ENCODE assay signal across 11 cellular contexts in the genomic region with DNA sequence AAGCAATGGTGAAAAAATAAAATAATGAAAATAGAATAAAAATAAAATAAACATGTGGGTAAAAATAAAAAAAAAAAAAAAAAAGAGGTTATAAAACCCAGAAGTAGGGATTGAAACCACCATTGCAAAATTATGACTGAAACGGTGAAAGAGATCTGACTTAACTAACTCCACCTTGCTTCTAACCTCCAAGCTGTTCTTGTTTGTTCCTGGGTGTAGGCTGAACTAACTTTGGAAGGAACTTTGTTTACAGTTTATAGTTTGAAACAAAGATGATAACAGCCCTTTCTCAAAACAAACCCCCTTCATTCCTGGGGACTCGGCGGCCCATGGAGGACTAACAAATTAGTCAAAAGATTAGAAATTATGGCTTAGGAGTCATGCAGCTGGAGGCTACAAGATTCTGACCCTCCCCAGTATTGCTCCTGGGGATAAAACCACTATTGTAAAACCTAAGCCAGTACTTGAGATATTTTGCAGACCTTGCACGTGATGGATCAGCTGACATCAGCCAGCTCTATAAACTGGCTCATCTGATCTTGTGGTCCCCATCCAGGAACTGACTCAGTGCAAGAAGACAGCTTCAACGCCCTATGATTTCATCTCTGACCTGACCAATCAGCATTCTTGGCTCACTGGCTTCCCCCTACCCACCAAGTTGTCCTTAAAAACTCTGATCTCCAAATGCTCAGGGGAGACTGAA. TPM values are rescaled to one million over a fixed set of nuclear protein-coding genes. Genes with fewer than 3 reads are reported as not detected.
A peak's percentile ranks its signal among the peaks of the same experiment; 100 is the strongest.
DNase-seq lines count a peak whose midpoint lies in the region; ATAC-seq and TF ChIP-seq lines count a peak whose summit lies in the region.
"Had no signal": no experiment of that assay in that cellular context is flagged by ENCODE, and none has a peak within 500 bp of the region (broad histone marks: within the 10 kb centered on the region; RNA-seq: fewer than 3 reads in every experiment).

No MANE protein-coding gene starts in this region.

- peaks cover 31% of the 10 kb centered on the region for H3K4me1 Mint-ChIP-seq in activated CD4-positive, alpha-beta T cell treated with anti-CD3 and anti-CD28 coated beads, Interleukin-2, amount 10 ng/mL, durations not matched to agents 7 days and 5 days
- H3K4me1 Mint-ChIP-seq in stimulated activated naive CD8-positive, alpha-beta T cell treated with anti-CD3 and anti-CD28 coated beads, Interleukin-15, Interleukin-2, amounts not matched to agents 100 ng/mL and 50 ng/mL, for 24 hours (ENCODE audit: low read depth): peaks cover 36% of the 10 kb centered on the region

- H3K27me3 Mint-ChIP-seq in activated CD4-positive, alpha-beta T cell treated with anti-CD3 and anti-CD28 coated beads, Interleukin-2, amount 10 ng/mL, durations not matched to agents 7 days and 5 days: no peaks in the 10 kb centered on the region
- no peaks in the 10 kb centered on the region for H3K27me3 Mint-ChIP-seq in stimulated activated naive CD8-positive, alpha-beta T cell treated with anti-CD3 and anti-CD28 coated beads, Interleukin-15, Interleukin-2, amounts not matched to agents 100 ng/mL and 50 ng/mL, for 24 hours

- ATAC-seq in heart left ventricle (peak; percentile 37 to 56 (median 49)), right cardiac atrium (no peak), HG03108 (IDR thresholded peaks at IDR 0.05; ENCODE audit: unreplicated experiment) (no peak)

- intact Hi-C loops in heart left ventricle (cut with DNase I): no loop called here
- intact Hi-C loops in right cardiac atrium (cut with DNase I): no loop called here
- intact Hi-C loops in dorsolateral prefrontal cortex (cut with DNase I): no loop called here

- TF ChIP-seq POLR2A in heart left ventricle (IDR thresholded peaks at IDR 0.05): no peak

- H3K36me3 ChIP-seq in heart left ventricle: peaks cover 0 to 58% (median 29%) of the 10 kb centered on the region in 9 donors
- H3K36me3 ChIP-seq: SJCRH30 had no signal

- H3K27ac ChIP-seq in heart left ventricle (peak overlapping the region in 1 of 12 donors; percentile 0), right cardiac atrium (ENCODE audit: low read length) (no peak overlapping the region), dorsolateral prefrontal cortex (no peak overlapping the region)
- H3K27ac ChIP-seq: SJCRH30 had no signal

- H3K9me3 ChIP-seq in heart left ventricle (no peaks in the 10 kb centered on the region), right cardiac atrium (ENCODE audit: control insufficient read depth, low read length) (no peaks in the 10 kb centered on the region)

- H3K4me1 ChIP-seq in heart left ventricle: peaks cover 0 to 20% (median 0%) of the 10 kb centered on the region in 12 donors
- no peaks in the 10 kb centered on the region for H3K4me1 ChIP-seq in right cardiac atrium (ENCODE audit: control insufficient read depth, insufficient read depth, low read length)

- peaks cover 10% of the 10 kb centered on the region for H3K9me3 Mint-ChIP-seq in activated CD4-positive, alpha-beta T cell treated with anti-CD3 and anti-CD28 coated beads, Interleukin-2, amount 10 ng/mL, durations not matched to agents 7 days and 5 days
- H3K9me3 Mint-ChIP-seq in stimulated activated naive CD8-positive, alpha-beta T cell treated with anti-CD3 and anti-CD28 coated beads, Interleukin-15, Interleukin-2, amounts not matched to agents 100 ng/mL and 50 ng/mL, for 24 hours: no peaks in the 10 kb centered on the region

- peak overlapping the region; percentile 41 for H3K27ac Mint-ChIP-seq in activated CD4-positive, alpha-beta T cell treated with anti-CD3 and anti-CD28 coated beads, Interleukin-2, amount 10 ng/mL, durations not matched to agents 7 days and 5 days
- H3K27ac Mint-ChIP-seq in stimulated activated naive CD8-positive, alpha-beta T cell treated with anti-CD3 and anti-CD28 coated beads, Interleukin-15, Interleukin-2, amounts not matched to agents 100 ng/mL and 50 ng/mL, for 24 hours: peak overlapping the region; percentile 50

- POLR2A ChIA-PET in activated CD4-positive, alpha-beta T cell treated with anti-CD3 and anti-CD28 coated beads, Interleukin-2, amount 10 ng/mL, durations not matched to agents 7 days and 5 days (lab: Charles Lee): no interaction called here

- H3K27me3 ChIP-seq in heart left ventricle (no peaks in the 10 kb centered on the region), right cardiac atrium (ENCODE audit: control insufficient read depth, insufficient read depth) (no peaks in the 10 kb centered on the region), dorsolateral prefrontal cortex (no peaks in the 10 kb centered on the region)
- H3K27me3 ChIP-seq: SJCRH30 had no signal

- no peak for TF ChIP-seq CTCF in heart left ventricle (IDR thresholded peaks at IDR 0.05)
- no peak for TF ChIP-seq CTCF in dorsolateral prefrontal cortex (IDR thresholded peaks at IDR 0.05 in 54 of 56, conservative IDR thresholded peaks at IDR 0.05 in 2 of 56; ENCODE audit: low read depth in 1 of 56, partially characterized antibody in 56 of 56)

- no peak overlapping the region for H3K4me3 Mint-ChIP-seq in activated CD4-positive, alpha-beta T cell treated with anti-CD3 and anti-CD28 coated beads, Interleukin-2, amount 10 ng/mL, durations not matched to agents 7 days and 5 days
- H3K4me3 Mint-ChIP-seq in stimulated activated naive CD8-positive, alpha-beta T cell treated with anti-CD3 and anti-CD28 coated beads, Interleukin-15, Interleukin-2, amounts not matched to agents 100 ng/mL and 50 ng/mL, for 24 hours: no peak overlapping the region

- CTCF ChIA-PET in activated CD4-positive, alpha-beta T cell treated with anti-CD3 and anti-CD28 coated beads, Interleukin-2, amount 10 ng/mL, durations not matched to agents 7 days and 5 days (lab: Charles Lee): interaction anchor here (0.6 kb wide), 1 partner anchor 38 kb away, joined by 3 read pairs; no protein-coding TSS in a partner anchor

- peaks cover 73% of the 10 kb centered on the region for H3K36me3 Mint-ChIP-seq in activated CD4-positive, alpha-beta T cell treated with anti-CD3 and anti-CD28 coated beads, Interleukin-2, amount 10 ng/mL, durations not matched to agents 7 days and 5 days (ENCODE audit: low read depth)
- H3K36me3 Mint-ChIP-seq in stimulated activated naive CD8-positive, alpha-beta T cell treated with anti-CD3 and anti-CD28 coated beads, Interleukin-15, Interleukin-2, amounts not matched to agents 100 ng/mL and 50 ng/mL, for 24 hours (ENCODE audit: low read depth): peaks cover 33% of the 10 kb centered on the region

- WGBS in heart left ventricle, 4 donors: 74 to 85% (median 76%) methylated on average over 5 of the region's 5 CpGs
- WGBS in right cardiac atrium: 73% methylated on average over 5 of the region's 5 CpGs

- H3K4me3 ChIP-seq in heart left ventricle (no peak overlapping the region), right cardiac atrium (ENCODE audit: low read length) (no peak overlapping the region), dorsolateral prefrontal cortex (no peak overlapping the region)
- H3K4me3 ChIP-seq: SJCRH30 had no signal

- peak in 2 of 5 donors; percentile 30 to 47 for DNase-seq in heart left ventricle
- DNase-seq in right cardiac atrium: no peak
- peak; percentile 6 for DNase-seq in activated CD4-positive, alpha-beta T cell treated with anti-CD3 and anti-CD28 coated beads, Interleukin-2, amount 10 ng/mL, durations not matched to agents 7 days and 5 days
- DNase-seq in fibroblast of the conjunctiva (ENCODE audit: low read depth): peak; percentile 43
- no peak for DNase-seq in dorsolateral prefrontal cortex
- DNase-seq in NCI-H748 (lab: John Stamatoyannopoulos, UW; ENCODE audit: unreplicated experiment): no peak
- DNase-seq: Calu3, hippocampal formation had no signal

RNA-seq across cellular contexts. Expression of gene DDX60L, which starts 30.4 kb away (rescaled TPM):
- total RNA-seq in heart left ventricle (10 to 100 TPM in 6 of 9 donors, 1 to 10 TPM in 3; 5.5 to 26.8 (median 10.5) TPM), right cardiac atrium (10 to 100 TPM in 1 of 4 donors, 1 to 10 TPM in 3; 8.2 to 10.5 (median 8.8) TPM), dorsolateral prefrontal cortex (10 to 100 TPM in 11 of 120 experiments, 1 to 10 TPM in 109; 2.7 to 25.3 (median 6.1) TPM)
- polyA plus RNA-seq in heart left ventricle (1 to 10 TPM; 4.5 to 7.1 TPM), right cardiac atrium (6.1 TPM)
- 10 to 100 TPM; 58.6 to 66.2 TPM for total RNA-seq in activated CD4-positive, alpha-beta T cell treated with anti-CD3 and anti-CD28 coated beads, Interleukin-2, amount 10 ng/mL, durations not matched to agents 7 days and 5 days

RNA-seq across cellular contexts. Expression of gene PALLD, which starts 47.0 kb away (rescaled TPM):
- total RNA-seq in heart left ventricle (1,000 to 10,000 TPM in 5 of 9 donors, 100 to 1,000 TPM in 4; 512 to 1,428 (median 1,015) TPM), right cardiac atrium (1,000 to 10,000 TPM in 1 of 4 donors, 100 to 1,000 TPM in 3; 625 to 1,069 (median 728) TPM), dorsolateral prefrontal cortex (100 to 1,000 TPM in 7 of 120 experiments, 10 to 100 TPM in 113; 26.7 to 132 (median 52.4) TPM)
- polyA plus RNA-seq in heart left ventricle (1,000 to 10,000 TPM in 1 of 2 donors, 100 to 1,000 TPM in 1; 193 to 1,078 TPM), right cardiac atrium (233 TPM)
- total RNA-seq in activated CD4-positive, alpha-beta T cell treated with anti-CD3 and anti-CD28 coated beads, Interleukin-2, amount 10 ng/mL, durations not matched to agents 7 days and 5 days: 1 to 10 TPM; 2.4 to 2.8 TPM

Comparison
In these comparisons a context has a peak if more than half of its experiments do, and no peak if none do; other contexts are left out.
1. ATAC-seq: peak in heart left ventricle (4 of 4); none in right cardiac atrium (0 of 2) and HG03108 (single experiment).
2. DNase-seq: peak in activated CD4-positive, alpha-beta T cell treated with anti-CD3 and anti-CD28 coated beads, Interleukin-2, amount 10 ng/mL, durations not matched to agents 7 days and 5 days (single experiment) and fibroblast of the conjunctiva (single experiment); none in right cardiac atrium (0 of 3), dorsolateral prefrontal cortex (0 of 10) and NCI-H748 (single experiment).
3. RNA of gene PALLD, which starts 47.0 kb away (total RNA-seq): 512 to 1,428 TPM in heart left ventricle, 625 to 1,069 TPM in right cardiac atrium and 26.7 to 132 TPM in dorsolateral prefrontal cortex; 2.4 to 2.8 TPM in activated CD4-positive, alpha-beta T cell treated with anti-CD3 and anti-CD28 coated beads, Interleukin-2, amount 10 ng/mL, durations not matched to agents 7 days and 5 days; every median in the first group is over 4 times any median in the second.